ENCODE assay signal across 8 cellular contexts in the genomic region with DNA sequence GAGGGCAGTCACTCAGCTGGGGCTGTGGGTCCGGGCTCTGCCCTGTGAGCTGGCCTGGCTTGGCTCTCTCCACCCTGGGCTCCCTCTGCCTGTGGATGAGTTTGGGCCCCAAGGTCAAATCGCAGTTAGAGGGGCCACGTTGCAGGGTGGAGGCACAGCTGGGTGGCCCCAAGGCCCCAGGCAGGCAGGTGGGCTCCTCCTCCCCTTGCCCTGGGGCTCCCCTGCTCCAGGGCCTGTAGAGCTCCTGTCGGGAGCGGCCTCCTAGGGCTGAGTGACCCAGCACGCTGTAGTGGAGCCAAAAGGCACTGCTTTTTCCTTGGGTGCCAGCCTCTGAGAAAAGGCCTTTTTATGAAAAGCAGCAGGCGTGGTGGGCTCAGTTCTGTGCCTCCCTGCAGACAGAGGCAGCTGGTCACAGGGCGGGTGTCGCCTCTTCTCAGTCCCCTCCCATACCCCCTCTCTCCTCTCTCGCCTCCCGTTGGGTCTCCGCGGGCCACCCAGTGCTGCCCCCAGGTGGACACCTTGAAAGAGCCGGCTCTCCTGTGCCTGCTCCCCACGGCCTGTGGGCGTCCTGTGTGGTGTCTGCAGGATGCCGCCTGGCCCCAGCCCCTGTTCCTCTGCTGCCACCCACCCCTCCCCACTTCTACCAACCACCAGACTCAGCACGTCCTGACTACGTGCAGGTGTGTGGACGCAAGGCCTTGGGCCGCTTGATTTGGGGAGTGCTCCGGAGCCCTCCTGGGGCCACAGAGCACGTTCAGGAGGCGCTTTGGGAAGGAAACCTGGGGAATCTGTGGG. TPM values are rescaled to one million over a fixed set of nuclear protein-coding genes. Genes with fewer than 3 reads are reported as not detected.
DNase-seq lines count a peak whose midpoint lies in the region; ATAC-seq and TF ChIP-seq lines count a peak whose summit lies in the region.

No MANE protein-coding gene starts in this region.

- intact Hi-C loops in adrenal gland (cut with DNase I), result loop anchor here in 1 of 2 donors (5.0 kb wide), 1 partner anchor 144 kb away; no protein-coding TSS in a partner anchor

- WGBS in adrenal gland, 4 donors, result 41 to 66% (median 43%) methylated on average over 7 to 24 of the region's 24 CpGs
- WGBS in hepatocyte (ENCODE audit: low lambda C conversion rate, missing lambda C conversion rate), result 57% methylated on average over 24 of the region's 24 CpGs

- DNase-seq in DND-41 (peak; percentile 73), SW480 (ENCODE audit: low spot score) (peak; percentile 47), adrenal gland (peak; percentile 63 to 80 (median 78)), hepatocyte (ENCODE audit: low spot score) (peak; percentile 82), SKM-1 treated with dmso at 0.1 percent for 144 hours (lab: John Stamatoyannopoulos, UW; ENCODE audit: unreplicated experiment) (no peak), NCI-H226 (no peak)
- DNase-seq in stimulated activated CD4-positive, alpha-beta T cell treated with anti-CD3 and anti-CD28 coated beads, Interleukin-1b, Interleukin-23, amount 100 ng/mL, for 24 hours (ENCODE audit: low read depth in 4 of 4, low spot score in 1 of 4), result peak; percentile 37 to 67 (median 48)

- no peaks in the 10 kb centered on the region for H3K9me3 ChIP-seq in DND-41 (ENCODE audit: insufficient read depth, low read length, severe bottlenecking)
- H3K9me3 ChIP-seq in adrenal gland (replicated peaks in 1 of 3), result no peaks in the 10 kb centered on the region
- no peaks in the 10 kb centered on the region for H3K9me3 ChIP-seq in hepatocyte (ENCODE audit: low read depth)

- H3K79me2 ChIP-seq in DND-41 (ENCODE audit: insufficient read depth, low read length) (peaks cover 80% of the 10 kb centered on the region), hepatocyte (peaks cover 64% of the 10 kb centered on the region)

- H3K4me3 ChIP-seq in DND-41 (ENCODE audit: low read depth in 1 of 2, low read length in 2 of 2) (no peak overlapping the region), adrenal gland (no peak overlapping the region), hepatocyte (no peak overlapping the region)

- H3K9ac ChIP-seq in DND-41 (ENCODE audit: low read depth, low read length), result no peak overlapping the region

- no peak overlapping the region for H3K4me2 ChIP-seq in DND-41 (ENCODE audit: insufficient read depth, low read length)
- H3K4me2 ChIP-seq in hepatocyte, result no peak overlapping the region

- peaks cover 85% of the 10 kb centered on the region for H4K20me1 ChIP-seq in DND-41 (ENCODE audit: insufficient read depth, low read length)
- H4K20me1 ChIP-seq in hepatocyte (ENCODE audit: insufficient read depth, poor library complexity, severe bottlenecking), result peaks cover 39% of the 10 kb centered on the region

- H3K4me1 ChIP-seq in DND-41 (ENCODE audit: insufficient read depth, low read length) (no peaks in the 10 kb centered on the region), adrenal gland (replicated peaks in 1 of 2) (peaks cover 7 to 12% of the 10 kb centered on the region in 2 donors), hepatocyte (ENCODE audit: insufficient read depth) (no peaks in the 10 kb centered on the region)

- no peak overlapping the region for H2AFZ ChIP-seq in DND-41 (ENCODE audit: low read depth, low read length)
- H2AFZ ChIP-seq in hepatocyte, result no peak overlapping the region

- peak; percentile 70 for TF ChIP-seq CTCF in DND-41 (IDR thresholded peaks at IDR 0.05; ENCODE audit: borderline replicate concordance, extremely low read depth, low read length, poor library complexity, severe bottlenecking)
- TF ChIP-seq CTCF in adrenal gland (IDR thresholded peaks at IDR 0.05), result peak; percentile 65 to 74 (median 72)
- TF ChIP-seq CTCF in hepatocyte (IDR thresholded peaks at IDR 0.05; ENCODE audit: poor library complexity), result peak; percentile 74

- H3K27ac ChIP-seq in DND-41 (ENCODE audit: low read length) (no peak overlapping the region), adrenal gland (peak overlapping the region in 2 of 5 donors; percentile 13 to 22), hepatocyte (no peak overlapping the region)

- H3K36me3 ChIP-seq in DND-41 (ENCODE audit: insufficient read depth, low read length) (peaks cover 86% of the 10 kb centered on the region), adrenal gland (replicated peaks in 1 of 2) (peaks cover 0 to 9% of the 10 kb centered on the region in 2 donors), hepatocyte (replicated peaks; ENCODE audit: insufficient read depth, low read depth) (no peaks in the 10 kb centered on the region)

- H3K27me3 ChIP-seq in DND-41 (ENCODE audit: insufficient read depth, low read length, poor library complexity) (no peaks in the 10 kb centered on the region), adrenal gland (no peaks in the 10 kb centered on the region), hepatocyte (no peaks in the 10 kb centered on the region)

- ATAC-seq in DND-41 (ENCODE audit: insufficient read depth, low read depth) (peak; percentile 90), HG02885 (IDR thresholded peaks at IDR 0.05; ENCODE audit: poor library complexity, unreplicated experiment) (peak; percentile 64)

- no peaks in the 10 kb centered on the region for H3K9me2 ChIP-seq in hepatocyte (replicated peaks; ENCODE audit: insufficient read depth)

- TF ChIP-seq POLR2A in adrenal gland (IDR thresholded peaks at IDR 0.05), result no peak

RNA-seq across cellular contexts. Expression of gene SS18L1, which starts 13.2 kb away (rescaled TPM):
- total RNA-seq in adrenal gland, result 10 to 100 TPM in 7 of 8 donors, 1 to 10 TPM in 1; 9.0 to 45.7 (median 13.2) TPM
- polyA plus RNA-seq in adrenal gland, result 10 to 100 TPM in 2 of 3 donors, 1 to 10 TPM in 1; 9.2 to 36.6 (median 15.1) TPM
- total RNA-seq in hepatocyte, result 13.0 and 14.4 TPM in 2 replicates
- polyA plus RNA-seq in hepatocyte, result 1.8 and 2.1 TPM in 2 replicates

RNA-seq across cellular contexts. Expression of gene PSMA7, which starts 13.6 kb away (rescaled TPM):
- total RNA-seq in adrenal gland (100 to 1,000 TPM; 216 to 506 (median 277) TPM), hepatocyte (270 and 277 TPM in 2 replicates)
- polyA plus RNA-seq in adrenal gland (100 to 1,000 TPM; 175 to 292 (median 178) TPM), hepatocyte (408 and 450 TPM in 2 replicates)

RNA-seq across cellular contexts. Expression of gene MTG2, which starts 26.0 kb away (rescaled TPM):
- total RNA-seq in adrenal gland, result 10 to 100 TPM; 11.5 to 60.1 (median 41.6) TPM
- polyA plus RNA-seq in adrenal gland, result 10 to 100 TPM; 30.2 to 90.4 (median 84.3) TPM
- 16.7 and 18.4 TPM in 2 replicates for total RNA-seq in hepatocyte
- polyA plus RNA-seq in hepatocyte, result 21.8 and 26.7 TPM in 2 replicates

RNA-seq across cellular contexts. Expression of gene LSM14B, which starts 34.5 kb away (rescaled TPM):
- total RNA-seq in adrenal gland (10 to 100 TPM; 29.1 to 47.0 (median 35.6) TPM), hepatocyte (32.5 and 43.1 TPM in 2 replicates)
- polyA plus RNA-seq in adrenal gland (10 to 100 TPM; 17.6 to 23.4 (median 19.2) TPM), hepatocyte (4.8 and 7.1 TPM in 2 replicates)

Comparison
In these comparisons a context has a peak if more than half of its experiments do, and no peak if none do; other contexts are left out.
1. DNase-seq: peak in DND-41 (single experiment), SW480 (single experiment), adrenal gland (7 of 7), hepatocyte (single experiment) and stimulated activated CD4-positive, alpha-beta T cell treated with anti-CD3 and anti-CD28 coated beads, Interleukin-1b, Interleukin-23, amount 100 ng/mL, for 24 hours (4 of 4); none in SKM-1 treated with dmso at 0.1 percent for 144 hours (single experiment) and NCI-H226 (single experiment).
2. Peak in every context shown above with its lines, with median percentiles within 50 percentile points of each other: CTCF ChIP-seq.